ENCODE assay signal across 13 cellular contexts in genomic region chr11:132072044-132072879, GRCh38.
A peak's percentile ranks its signal among the peaks of the same experiment; 100 is the strongest.
DNase-seq lines count a peak whose midpoint lies in the region; ATAC-seq and TF ChIP-seq lines count a peak whose summit lies in the region.
"Had no signal": no experiment of that assay in that cellular context is flagged by ENCODE, and none has a peak within 500 bp of the region (broad histone marks: within the 10 kb centered on the region; RNA-seq: fewer than 3 reads in every experiment).

No MANE protein-coding gene starts in this region.

- no peak for ATAC-seq in HG02852 (IDR thresholded peaks at IDR 0.05; ENCODE audit: unreplicated experiment)
- ATAC-seq in HG03469 (IDR thresholded peaks at IDR 0.05; ENCODE audit: unreplicated experiment): no peak

- DNase-seq in AG08396 (ENCODE audit: low spot score) (peak; percentile 72), NCI-H146 (lab: John Stamatoyannopoulos, UW) (peak; percentile 75), choroid plexus epithelial cell (ENCODE audit: low read depth) (peak; percentile 93), kidney epithelial cell (ENCODE audit: low read depth) (peak; percentile 97), NCI-H524 treated with DMSO at 0.1 percent for 48 hours (lab: John Stamatoyannopoulos, UW) (no peak), NCI-H2171 treated with DMSO at 0.1 percent for 48 hours (lab: John Stamatoyannopoulos, UW) (no peak)
- DNase-seq: activated T-cell treated with anti-CD3 and anti-CD28 coated beads, Interleukin-2, amount 50 U/mL, for 1 hour; CD4-positive, CD25-positive, alpha-beta regulatory T cell; Kasumi-1; nephron progenitor cell had no signal

- H3K36me3 ChIP-seq in kidney epithelial cell (ENCODE audit: control insufficient read depth, insufficient read depth, low read length): no peaks in the 10 kb centered on the region

- no peaks in the 10 kb centered on the region for H3K27me3 ChIP-seq in kidney epithelial cell (ENCODE audit: control insufficient read depth, insufficient read depth, low read length)

- TF ChIP-seq CTCF in choroid plexus epithelial cell (conservative IDR thresholded peaks at IDR 0.05; ENCODE audit: low read depth, low read length): no peak
- no peak for TF ChIP-seq CTCF in kidney epithelial cell (IDR thresholded peaks at IDR 0.05; ENCODE audit: insufficient read depth, low read length, poor library complexity, severe bottlenecking)

- no peak overlapping the region for H3K4me3 ChIP-seq in choroid plexus epithelial cell (ENCODE audit: low read depth, low read length)
- no peak overlapping the region for H3K4me3 ChIP-seq in kidney epithelial cell (ENCODE audit: low read depth, low read length)
- H3K4me3 ChIP-seq: SK-N-MC had no signal

Comparison
In these comparisons a context has a peak if more than half of its experiments do, and no peak if none do; other contexts are left out.
1. DNase-seq: peak in AG08396 (single experiment), NCI-H146 (single experiment), choroid plexus epithelial cell (single experiment) and kidney epithelial cell (single experiment); none in NCI-H524 treated with DMSO at 0.1 percent for 48 hours (single experiment) and NCI-H2171 treated with DMSO at 0.1 percent for 48 hours (single experiment).